1 cellular context compared by ENCODE assay signal in the genomic region with DNA sequence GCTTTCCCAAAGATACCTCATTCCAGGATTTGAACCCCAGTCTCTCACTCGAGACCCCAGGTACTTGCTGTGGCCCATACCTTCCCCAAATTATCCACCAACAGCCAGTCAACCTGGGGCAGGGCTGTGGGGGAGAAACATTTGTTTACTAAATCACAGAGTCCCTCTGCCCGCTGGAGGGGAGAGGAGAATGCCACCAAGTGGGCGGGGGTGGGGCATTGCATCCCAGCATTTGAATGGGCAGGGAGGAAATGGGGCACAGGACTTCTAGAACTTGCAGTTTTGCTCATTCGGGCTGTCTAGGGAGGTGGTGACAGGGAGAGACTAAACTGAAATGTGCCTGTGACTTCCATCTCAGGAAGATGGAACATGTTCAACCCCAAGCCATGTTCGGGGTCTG.
TF ChIP-seq lines count a peak whose summit lies in the region.

No MANE protein-coding gene starts in this region.

TF ChIP-seq in GM23338, 12 proteins besides CTCF, POLR2A, EP300 and RAD21 (continued from another document):
- TF ChIP-seq, protein P1, sequence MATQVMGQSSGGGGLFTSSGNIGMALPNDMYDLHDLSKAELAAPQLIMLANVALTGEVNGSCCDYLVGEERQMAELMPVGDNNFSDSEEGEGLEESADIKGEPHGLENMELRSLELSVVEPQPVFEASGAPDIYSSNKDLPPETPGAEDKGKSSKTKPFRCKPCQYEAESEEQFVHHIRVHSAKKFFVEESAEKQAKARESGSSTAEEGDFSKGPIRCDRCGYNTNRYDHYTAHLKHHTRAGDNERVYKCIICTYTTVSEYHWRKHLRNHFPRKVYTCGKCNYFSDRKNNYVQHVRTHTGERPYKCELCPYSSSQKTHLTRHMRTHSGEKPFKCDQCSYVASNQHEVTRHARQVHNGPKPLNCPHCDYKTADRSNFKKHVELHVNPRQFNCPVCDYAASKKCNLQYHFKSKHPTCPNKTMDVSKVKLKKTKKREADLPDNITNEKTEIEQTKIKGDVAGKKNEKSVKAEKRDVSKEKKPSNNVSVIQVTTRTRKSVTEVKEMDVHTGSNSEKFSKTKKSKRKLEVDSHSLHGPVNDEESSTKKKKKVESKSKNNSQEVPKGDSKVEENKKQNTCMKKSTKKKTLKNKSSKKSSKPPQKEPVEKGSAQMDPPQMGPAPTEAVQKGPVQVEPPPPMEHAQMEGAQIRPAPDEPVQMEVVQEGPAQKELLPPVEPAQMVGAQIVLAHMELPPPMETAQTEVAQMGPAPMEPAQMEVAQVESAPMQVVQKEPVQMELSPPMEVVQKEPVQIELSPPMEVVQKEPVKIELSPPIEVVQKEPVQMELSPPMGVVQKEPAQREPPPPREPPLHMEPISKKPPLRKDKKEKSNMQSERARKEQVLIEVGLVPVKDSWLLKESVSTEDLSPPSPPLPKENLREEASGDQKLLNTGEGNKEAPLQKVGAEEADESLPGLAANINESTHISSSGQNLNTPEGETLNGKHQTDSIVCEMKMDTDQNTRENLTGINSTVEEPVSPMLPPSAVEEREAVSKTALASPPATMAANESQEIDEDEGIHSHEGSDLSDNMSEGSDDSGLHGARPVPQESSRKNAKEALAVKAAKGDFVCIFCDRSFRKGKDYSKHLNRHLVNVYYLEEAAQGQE (IDR thresholded peaks at IDR 0.05; ENCODE audit: unreplicated experiment): no peak
TF ChIP-seq in GM23338: peak in this region for 0.
